In genomic region chr7:27423821-27424220, GRCh38 we compare ENCODE assay signal across 35 cellular contexts.
"Had no signal": no experiment of that assay in that cellular context is flagged by ENCODE, and none has a peak within 500 bp of the region (broad histone marks: within the 10 kb centered on the region; RNA-seq: fewer than 3 reads in every experiment).

No MANE protein-coding gene starts in this region.

- H3K4me1 ChIP-seq: gastrocnemius medialis, prostate gland, testis had no signal

- H3K27ac ChIP-seq: adrenal gland, cardiac muscle cell, gastrocnemius medialis, skin epidermis, testis, WERI-Rb-1 had no signal

- H3K36me3 Mint-ChIP-seq: activated CD4-positive, alpha-beta memory T cell treated with anti-CD3 and anti-CD28 coated beads for 36 hours; activated naive CD8-positive, alpha-beta T cell treated with anti-CD3 and anti-CD28 coated beads for 36 hours; naive B cell had no signal

- H3K9me3 Mint-ChIP-seq: activated CD4-positive, alpha-beta memory T cell treated with anti-CD3 and anti-CD28 coated beads for 36 hours; activated CD4-positive, alpha-beta T cell treated with anti-CD3 and anti-CD28 coated beads, Interleukin-2, amount 10 ng/mL, durations not matched to agents 24 days and 14 days; activated naive CD4-positive, alpha-beta T cell treated with anti-CD3 and anti-CD28 coated beads for 36 hours; activated naive CD8-positive, alpha-beta T cell treated with anti-CD3 and anti-CD28 coated beads for 36 hours; activated T-helper 1 cell treated with anti-CD3 and anti-CD28 coated beads, Interleukin-12 subunit alpha, Interleukin-12 subunit beta, Interleukin-2, Interleukin-4 antibody, amounts not matched to agents 30 ng/mL and 10 ng/mL and 1 ng/mL, durations not matched to agents 14 hours and 24 hours and 36 hours; effector memory CD8-positive, alpha-beta T cell had no signal

- H3K27me3 ChIP-seq: adrenal gland, body of pancreas, cardiac muscle cell, gastrocnemius medialis, pancreas, testis had no signal

- H3K4me3 ChIP-seq: adrenal gland, body of pancreas, cardiac muscle cell, gastrocnemius medialis, pancreas, prostate gland, skin epidermis, testis had no signal

- H3K4me3 Mint-ChIP-seq: activated CD4-positive, alpha-beta memory T cell treated with anti-CD3 and anti-CD28 coated beads for 36 hours; activated CD4-positive, alpha-beta T cell treated with anti-CD3 and anti-CD28 coated beads, Interleukin-2, amount 10 ng/mL, durations not matched to agents 24 days and 14 days; activated naive CD4-positive, alpha-beta T cell treated with anti-CD3 and anti-CD28 coated beads for 36 hours; activated naive CD8-positive, alpha-beta T cell treated with anti-CD3 and anti-CD28 coated beads for 36 hours; activated T-helper 1 cell treated with anti-CD3 and anti-CD28 coated beads, Interleukin-12 subunit alpha, Interleukin-12 subunit beta, Interleukin-2, Interleukin-4 antibody, amounts not matched to agents 30 ng/mL and 10 ng/mL and 1 ng/mL, durations not matched to agents 14 hours and 24 hours and 36 hours; effector memory CD8-positive, alpha-beta T cell; naive B cell had no signal

- H3K36me3 ChIP-seq: adrenal gland, cardiac muscle cell, gastrocnemius medialis, pancreas, prostate gland, WERI-Rb-1 had no signal

- ATAC-seq: activated CD4-positive, CD25-positive, alpha-beta regulatory T cell treated with anti-CD3 and anti-CD28 coated beads, Interleukin-2, amount 50 U/mL, for 24 hours; body of pancreas; effector memory CD8-positive, alpha-beta T cell; gastrocnemius medialis; left cardiac atrium; left ventricle myocardium superior; sciatic nerve; stimulated activated naive CD8-positive, alpha-beta T cell treated with anti-CD3 and anti-CD28 coated beads, Interleukin-15, Interleukin-2, amounts not matched to agents 100 U/mL and 50 U/mL, for 24 hours had no signal

- H3K9me3 ChIP-seq: adrenal gland, body of pancreas, gastrocnemius medialis, pancreas, prostate gland, testis had no signal

- H3K27ac Mint-ChIP-seq: activated CD4-positive, alpha-beta memory T cell treated with anti-CD3 and anti-CD28 coated beads for 36 hours; activated CD4-positive, alpha-beta T cell treated with anti-CD3 and anti-CD28 coated beads, Interleukin-2, amount 10 ng/mL, durations not matched to agents 24 days and 14 days; activated naive CD4-positive, alpha-beta T cell treated with anti-CD3 and anti-CD28 coated beads for 36 hours; activated naive CD8-positive, alpha-beta T cell treated with anti-CD3 and anti-CD28 coated beads for 36 hours; activated T-helper 1 cell treated with anti-CD3 and anti-CD28 coated beads, Interleukin-12 subunit alpha, Interleukin-12 subunit beta, Interleukin-2, Interleukin-4 antibody, amounts not matched to agents 30 ng/mL and 10 ng/mL and 1 ng/mL, durations not matched to agents 14 hours and 24 hours and 36 hours; effector memory CD8-positive, alpha-beta T cell; naive B cell had no signal

- H3K27me3 Mint-ChIP-seq: activated CD4-positive, alpha-beta T cell treated with anti-CD3 and anti-CD28 coated beads, Interleukin-2, amount 10 ng/mL, durations not matched to agents 24 days and 14 days had no signal

- DNase-seq: activated CD4-positive, alpha-beta memory T cell treated with anti-CD3 and anti-CD28 coated beads for 36 hours; activated CD4-positive, alpha-beta T cell treated with anti-CD3 and anti-CD28 coated beads, Interleukin-2, amount 10 ng/mL, durations not matched to agents 24 days and 14 days; activated CD8-positive, alpha-beta memory T cell treated with anti-CD3 and anti-CD28 coated beads, Interleukin-2, amount 50 U/mL, for 4 hours; activated effector memory CD4-positive, alpha-beta T cell treated with anti-CD3 and anti-CD28 coated beads, Interleukin-2, amount 50 U/mL, for 16 hours; activated naive CD4-positive, alpha-beta T cell treated with anti-CD3 and anti-CD28 coated beads for 36 hours; activated naive CD8-positive, alpha-beta T cell treated with anti-CD3 and anti-CD28 coated beads for 36 hours; activated T-cell treated with anti-CD3 and anti-CD28 coated beads, Interleukin-2, amount 50 U/mL, for 1 hour; aorta; cerebellar nuclear complex; cortex of kidney; effector memory CD8-positive, alpha-beta T cell; erythroblast; gastrocnemius medialis; glutamatergic neuron; islet precursor cell; left cardiac atrium; left ventricle myocardium superior; naive B cell; retina; stimulated activated CD4-positive, alpha-beta T cell treated with anti-CD3 and anti-CD28 coated beads, Interleukin-12 subunit alpha, Interleukin-12 subunit beta, amount 100 ng/mL, for 4 hours; stimulated activated CD4-positive, alpha-beta T cell treated with anti-CD3 and anti-CD28 coated beads, Interleukin-4, amount 100 ng/mL, for 1 hour; stimulated activated naive CD8-positive, alpha-beta T cell treated with anti-CD3 and anti-CD28 coated beads, Interleukin-15, Interleukin-2, amounts not matched to agents 100 U/mL and 50 U/mL, for 24 hours; T-helper 9 cell; testis; trophoblast cell; WERI-Rb-1 had no signal

- H3K4me1 Mint-ChIP-seq: activated CD4-positive, alpha-beta T cell treated with anti-CD3 and anti-CD28 coated beads, Interleukin-2, amount 10 ng/mL, durations not matched to agents 24 days and 14 days; activated naive CD8-positive, alpha-beta T cell treated with anti-CD3 and anti-CD28 coated beads for 36 hours; naive B cell had no signal
